In genomic region chr15:33581032-33581431, GRCh38 we compare ENCODE assay signal across 16 cellular contexts.
DNase-seq lines count a peak whose midpoint lies in the region; ATAC-seq, FAIRE-seq and TF ChIP-seq lines count a peak whose summit lies in the region.
"Had no signal": no experiment of that assay in that cellular context is flagged by ENCODE, and none has a peak within 500 bp of the region (broad histone marks: within the 10 kb centered on the region; RNA-seq: fewer than 3 reads in every experiment).

No MANE protein-coding gene starts in this region.

- peaks cover 18% of the 10 kb centered on the region for H3K27me3 Mint-ChIP-seq in MCF 10A (ENCODE audit: insufficient read depth, unreplicated experiment)

- H3K9me3 ChIP-seq in breast epithelium: no peaks in the 10 kb centered on the region
- H3K9me3 ChIP-seq: stomach had no signal

- H3K4me1 ChIP-seq in breast epithelium: no peaks in the 10 kb centered on the region
- H3K4me1 ChIP-seq: stomach had no signal

- intact Hi-C loops in MCF 10A (cut with micrococcal nuclease) (no loop called here), breast epithelium (cut with DNase I; ENCODE audit: low total_unique reads) (no loop called here)

- CTCF ChIA-PET in MCF 10A (lab: Yijun Ruan, JAX): interaction anchor here (0.6 to 1.2 kb wide), 2 partner anchors 17 to 338 kb away, joined by 4 read pairs; no protein-coding TSS in a partner anchor

- no peaks in the 10 kb centered on the region for H3K36me3 Mint-ChIP-seq in MCF 10A (ENCODE audit: insufficient read depth, unreplicated experiment)

- FAIRE-seq in urothelium cell line (lab: Jason Lieb, UNC): no peak
- FAIRE-seq: colon, GM12878 had no signal

- no peak for TF ChIP-seq CTCF in MCF 10A (IDR thresholded peaks at IDR 0.05; ENCODE audit: unreplicated experiment)
- no peak for TF ChIP-seq CTCF in breast epithelium (IDR thresholded peaks at IDR 0.05)
- no peak for TF ChIP-seq CTCF in brain microvascular endothelial cell (IDR thresholded peaks at IDR 0.05; ENCODE audit: low read depth, low read length, missing control alignments)

- H3K4me3 Mint-ChIP-seq in MCF 10A (ENCODE audit: unreplicated experiment): no peak overlapping the region

- no peak for TF ChIP-seq POLR2A in breast epithelium (IDR thresholded peaks at IDR 0.05)

- H3K27me3 ChIP-seq in breast epithelium: no peaks in the 10 kb centered on the region
- H3K27me3 ChIP-seq in brain microvascular endothelial cell (replicated peaks): no peaks in the 10 kb centered on the region
- H3K27me3 ChIP-seq: stomach had no signal

- H3K36me3 ChIP-seq in breast epithelium (no peaks in the 10 kb centered on the region), brain microvascular endothelial cell (replicated peaks) (no peaks in the 10 kb centered on the region)
- H3K36me3 ChIP-seq: stomach had no signal

- H3K4me3 ChIP-seq in breast epithelium: no peak overlapping the region
- H3K4me3 ChIP-seq in brain microvascular endothelial cell (ENCODE audit: low read depth, low read length): no peak overlapping the region
- H3K4me3 ChIP-seq: GM12878, stomach had no signal

- H3K27ac ChIP-seq in breast epithelium (no peak overlapping the region), brain microvascular endothelial cell (no peak overlapping the region)
- H3K27ac ChIP-seq: 22Rv1, stomach had no signal

- no peak for ATAC-seq in activated CD4-positive, CD25-positive, alpha-beta regulatory T cell treated with anti-CD3 and anti-CD28 coated beads, Interleukin-2, amount 50 U/mL, for 24 hours
- ATAC-seq in HG02970 (IDR thresholded peaks at IDR 0.05; ENCODE audit: low FRiP score, unreplicated experiment): no peak
- ATAC-seq: GM12878 had no signal

- POLR2A ChIA-PET in MCF 10A (lab: Yijun Ruan, JAX): no interaction called here

- BruUV-seq in MCF 10A (replicated peaks; lab: Mats Ljungman, UMichigan): no TSS peak

- no peaks in the 10 kb centered on the region for H3K9me3 Mint-ChIP-seq in MCF 10A (ENCODE audit: unreplicated experiment)

- no peak overlapping the region for H3K27ac Mint-ChIP-seq in MCF 10A (ENCODE audit: low read depth, unreplicated experiment)

- peak; percentile 56 for DNase-seq in MCF 10A (ENCODE audit: unreplicated experiment)
- no peak for DNase-seq in breast epithelium (ENCODE audit: low spot score in 2 of 2)
- DNase-seq in brain microvascular endothelial cell: peak; percentile 31
- DNase-seq in islet precursor cell: peak; percentile 89
- DNase-seq in urothelium cell line (ENCODE audit: low spot score): peak; percentile 54
- DNase-seq in GM19240 (ENCODE audit: insufficient read length, low spot score): no peak
- DNase-seq: activated CD4-positive, alpha-beta T cell treated with anti-CD3 and anti-CD28 coated beads, Interleukin-2, amount 50 U/mL, for 48 hours; activated gamma-delta T cell treated with Interleukin-2 at 50 U/mL for 16 hours; NCI-H1092; stimulated activated CD4-positive, alpha-beta T cell treated with anti-CD3 and anti-CD28 coated beads, Interleukin-4, amount 100 ng/mL, for 24 hours; stomach had no signal

- peaks cover 5% of the 10 kb centered on the region for H3K4me1 Mint-ChIP-seq in MCF 10A (ENCODE audit: insufficient read depth, unreplicated experiment)

- in situ Hi-C loops in brain microvascular endothelial cell (cut with HindIII; ENCODE audit: low pct_ligation_motif_present, low sequenced_read_pairs): no loop called here

Comparison
In these comparisons a context has a peak if more than half of its experiments do, and no peak if none do; other contexts are left out.
1. DNase-seq: peak in MCF 10A (single experiment), brain microvascular endothelial cell (single experiment), islet precursor cell (single experiment) and urothelium cell line (single experiment); none in breast epithelium (0 of 2) and GM19240 (single experiment).